ENCODE assay signal across 1 cellular context in the genomic region with DNA sequence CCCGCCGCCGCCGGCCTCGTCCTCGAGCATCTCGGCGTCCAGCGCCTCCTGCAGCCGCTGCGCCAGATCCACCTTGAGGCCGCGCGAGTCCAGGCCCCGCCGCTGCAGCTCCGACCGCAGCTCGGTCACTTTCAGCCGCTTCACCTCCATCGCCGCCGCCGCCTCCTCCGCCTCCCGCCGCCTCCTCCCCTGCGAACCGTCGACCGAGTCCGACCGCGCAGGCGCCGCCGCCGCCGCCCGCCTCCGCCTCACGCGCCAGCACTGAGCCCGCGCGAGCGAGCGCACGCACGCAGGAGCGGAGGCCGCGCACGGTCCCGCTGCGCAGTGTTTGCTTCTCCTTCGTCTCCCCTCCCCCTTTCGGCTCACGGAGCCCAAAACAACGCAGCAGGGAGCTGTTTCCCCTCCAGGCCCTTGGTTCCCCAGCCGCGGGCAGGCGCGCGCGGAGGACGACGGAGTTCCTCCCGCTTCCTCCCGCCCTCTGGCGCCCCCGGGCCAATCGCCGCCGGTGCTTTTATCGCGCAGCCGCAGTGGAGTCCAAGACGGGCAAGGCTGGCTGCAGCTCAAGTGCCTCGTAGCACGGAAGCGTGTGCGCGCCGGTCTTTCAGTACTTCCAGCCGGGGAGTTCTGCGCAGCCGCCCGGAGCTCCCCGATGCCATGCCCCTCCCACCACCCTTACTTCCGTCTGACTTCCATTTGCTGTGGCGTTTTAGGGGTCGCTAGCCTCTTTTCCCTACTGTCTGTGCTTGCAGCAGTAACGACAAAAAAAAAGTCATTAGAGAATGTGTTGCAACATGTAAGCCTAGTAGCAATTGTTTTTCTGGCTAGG.
TF ChIP-seq lines count a peak whose summit lies in the region.

TSS of gene HNRNPUL2 (minus strand) at position 451 of the 826 bp plus-strand sequence. CDS start at position 150, 301 bp downstream.

TF ChIP-seq in HepG2, 621 proteins besides CTCF, POLR2A, EP300 and RAD21 (continued from another document and continues in another):
- TF ChIP-seq, protein P1, sequence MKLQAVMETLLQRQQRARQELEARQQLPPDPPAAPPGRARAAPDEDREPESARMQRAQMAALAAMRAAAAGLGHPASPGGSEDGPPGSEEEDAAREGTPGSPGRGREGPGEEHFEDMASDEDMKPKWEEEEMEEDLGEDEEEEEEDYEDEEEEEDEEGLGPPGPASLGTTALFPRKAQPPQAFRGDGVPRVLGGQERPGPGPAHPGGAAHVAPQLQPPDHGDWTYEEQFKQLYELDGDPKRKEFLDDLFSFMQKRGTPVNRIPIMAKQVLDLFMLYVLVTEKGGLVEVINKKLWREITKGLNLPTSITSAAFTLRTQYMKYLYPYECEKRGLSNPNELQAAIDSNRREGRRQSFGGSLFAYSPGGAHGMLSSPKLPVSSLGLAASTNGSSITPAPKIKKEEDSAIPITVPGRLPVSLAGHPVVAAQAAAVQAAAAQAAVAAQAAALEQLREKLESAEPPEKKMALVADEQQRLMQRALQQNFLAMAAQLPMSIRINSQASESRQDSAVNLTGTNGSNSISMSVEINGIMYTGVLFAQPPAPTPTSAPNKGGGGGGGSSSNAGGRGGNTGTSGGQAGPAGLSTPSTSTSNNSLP (IDR thresholded peaks at IDR 0.05; ENCODE audit: low read depth, low read length), result no peak
- TF ChIP-seq NFE2L2 (IDR thresholded peaks at IDR 0.05; ENCODE audit: low read length) (no peak), SP140L (CRISPR knock-in tag; IDR thresholded peaks at IDR 0.05; ENCODE audit: borderline replicate concordance) (no peak), SALL1 (CRISPR knock-in tag; IDR thresholded peaks at IDR 0.05) (peak; percentile 90; the same call in 1 of the 2 replicates), NFYB (CRISPR knock-in tag; IDR thresholded peaks at IDR 0.05) (no peak; the same call in 1 of the 2 replicates), THAP11 (CRISPR knock-in tag; IDR thresholded peaks at IDR 0.05) (peak; percentile 85), STAG1 (CRISPR knock-in tag; IDR thresholded peaks at IDR 0.05) (no peak), ZNF138 (CRISPR knock-in tag; IDR thresholded peaks at IDR 0.05; ENCODE audit: low read depth) (peak; percentile 71; the same call in 1 of the 2 replicates), MIER3 (CRISPR knock-in tag; IDR thresholded peaks at IDR 0.05; ENCODE audit: borderline replicate concordance) (no peak), SPEN (CRISPR knock-in tag; IDR thresholded peaks at IDR 0.05; ENCODE audit: low read depth) (peak; percentile 95), ZNF577 (CRISPR knock-in tag; IDR thresholded peaks at IDR 0.05; ENCODE audit: borderline replicate concordance, low read depth) (no peak), ATRX (CRISPR knock-in tag; IDR thresholded peaks at IDR 0.05; ENCODE audit: borderline replicate concordance) (no peak), CREBL2 (CRISPR knock-in tag; IDR thresholded peaks at IDR 0.05; ENCODE audit: borderline replicate concordance) (no peak; the same call in 1 of the 2 replicates), CHCHD3 (CRISPR knock-in tag; IDR thresholded peaks at IDR 0.05) (no peak), ETV5 (CRISPR knock-in tag; IDR thresholded peaks at IDR 0.05; ENCODE audit: borderline replicate concordance) (peak; percentile 72; the same call in 1 of the 2 replicates), MAFK (conservative IDR thresholded peaks at IDR 0.05 in 1 of 2, IDR thresholded peaks at IDR 0.05 in 1 of 2; ENCODE audit: low read length in 2 of 2) (no peak), DR1 (CRISPR knock-in tag; IDR thresholded peaks at IDR 0.05) (peak; percentile 83; the same call in 1 of the 2 replicates), NFIB (CRISPR knock-in tag; IDR thresholded peaks at IDR 0.05; ENCODE audit: borderline replicate concordance) (no peak), THYN1 (CRISPR knock-in tag; IDR thresholded peaks at IDR 0.05; ENCODE audit: borderline replicate concordance, low read depth) (no peak), ZBTB4 (CRISPR knock-in tag; IDR thresholded peaks at IDR 0.05; ENCODE audit: borderline replicate concordance) (peak; percentile 57; the same call in 1 of the 2 replicates), IRF2 (CRISPR knock-in tag; IDR thresholded peaks at IDR 0.05) (peak; percentile 90), PHF5A (CRISPR knock-in tag; IDR thresholded peaks at IDR 0.05; ENCODE audit: low read depth, unreplicated experiment) (no peak), HNF1B (CRISPR knock-in tag; IDR thresholded peaks at IDR 0.05) (peak; percentile 85), ZNF280B (CRISPR knock-in tag; IDR thresholded peaks at IDR 0.05; ENCODE audit: borderline replicate concordance) (peak; percentile 74; the same call in 1 of the 2 replicates)
- TF ChIP-seq, protein P2, sequence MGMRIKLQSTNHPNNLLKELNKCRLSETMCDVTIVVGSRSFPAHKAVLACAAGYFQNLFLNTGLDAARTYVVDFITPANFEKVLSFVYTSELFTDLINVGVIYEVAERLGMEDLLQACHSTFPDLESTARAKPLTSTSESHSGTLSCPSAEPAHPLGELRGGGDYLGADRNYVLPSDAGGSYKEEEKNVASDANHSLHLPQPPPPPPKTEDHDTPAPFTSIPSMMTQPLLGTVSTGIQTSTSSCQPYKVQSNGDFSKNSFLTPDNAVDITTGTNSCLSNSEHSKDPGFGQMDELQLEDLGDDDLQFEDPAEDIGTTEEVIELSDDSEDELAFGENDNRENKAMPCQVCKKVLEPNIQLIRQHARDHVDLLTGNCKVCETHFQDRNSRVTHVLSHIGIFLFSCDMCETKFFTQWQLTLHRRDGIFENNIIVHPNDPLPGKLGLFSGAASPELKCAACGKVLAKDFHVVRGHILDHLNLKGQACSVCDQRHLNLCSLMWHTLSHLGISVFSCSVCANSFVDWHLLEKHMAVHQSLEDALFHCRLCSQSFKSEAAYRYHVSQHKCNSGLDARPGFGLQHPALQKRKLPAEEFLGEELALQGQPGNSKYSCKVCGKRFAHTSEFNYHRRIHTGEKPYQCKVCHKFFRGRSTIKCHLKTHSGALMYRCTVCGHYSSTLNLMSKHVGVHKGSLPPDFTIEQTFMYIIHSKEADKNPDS (CRISPR knock-in tag; IDR thresholded peaks at IDR 0.05), result no peak; the same call in 1 of the 2 replicates
- TF ChIP-seq, protein P3, sequence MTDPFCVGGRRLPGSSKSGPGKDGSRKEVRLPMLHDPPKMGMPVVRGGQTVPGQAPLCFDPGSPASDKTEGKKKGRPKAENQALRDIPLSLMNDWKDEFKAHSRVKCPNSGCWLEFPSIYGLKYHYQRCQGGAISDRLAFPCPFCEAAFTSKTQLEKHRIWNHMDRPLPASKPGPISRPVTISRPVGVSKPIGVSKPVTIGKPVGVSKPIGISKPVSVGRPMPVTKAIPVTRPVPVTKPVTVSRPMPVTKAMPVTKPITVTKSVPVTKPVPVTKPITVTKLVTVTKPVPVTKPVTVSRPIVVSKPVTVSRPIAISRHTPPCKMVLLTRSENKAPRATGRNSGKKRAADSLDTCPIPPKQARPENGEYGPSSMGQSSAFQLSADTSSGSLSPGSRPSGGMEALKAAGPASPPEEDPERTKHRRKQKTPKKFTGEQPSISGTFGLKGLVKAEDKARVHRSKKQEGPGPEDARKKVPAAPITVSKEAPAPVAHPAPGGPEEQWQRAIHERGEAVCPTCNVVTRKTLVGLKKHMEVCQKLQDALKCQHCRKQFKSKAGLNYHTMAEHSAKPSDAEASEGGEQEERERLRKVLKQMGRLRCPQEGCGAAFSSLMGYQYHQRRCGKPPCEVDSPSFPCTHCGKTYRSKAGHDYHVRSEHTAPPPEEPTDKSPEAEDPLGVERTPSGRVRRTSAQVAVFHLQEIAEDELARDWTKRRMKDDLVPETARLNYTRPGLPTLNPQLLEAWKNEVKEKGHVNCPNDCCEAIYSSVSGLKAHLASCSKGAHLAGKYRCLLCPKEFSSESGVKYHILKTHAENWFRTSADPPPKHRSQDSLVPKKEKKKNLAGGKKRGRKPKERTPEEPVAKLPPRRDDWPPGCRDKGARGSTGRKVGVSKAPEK (CRISPR knock-in tag; IDR thresholded peaks at IDR 0.05; ENCODE audit: borderline replicate concordance), result no peak
- TF ChIP-seq, protein P4, sequence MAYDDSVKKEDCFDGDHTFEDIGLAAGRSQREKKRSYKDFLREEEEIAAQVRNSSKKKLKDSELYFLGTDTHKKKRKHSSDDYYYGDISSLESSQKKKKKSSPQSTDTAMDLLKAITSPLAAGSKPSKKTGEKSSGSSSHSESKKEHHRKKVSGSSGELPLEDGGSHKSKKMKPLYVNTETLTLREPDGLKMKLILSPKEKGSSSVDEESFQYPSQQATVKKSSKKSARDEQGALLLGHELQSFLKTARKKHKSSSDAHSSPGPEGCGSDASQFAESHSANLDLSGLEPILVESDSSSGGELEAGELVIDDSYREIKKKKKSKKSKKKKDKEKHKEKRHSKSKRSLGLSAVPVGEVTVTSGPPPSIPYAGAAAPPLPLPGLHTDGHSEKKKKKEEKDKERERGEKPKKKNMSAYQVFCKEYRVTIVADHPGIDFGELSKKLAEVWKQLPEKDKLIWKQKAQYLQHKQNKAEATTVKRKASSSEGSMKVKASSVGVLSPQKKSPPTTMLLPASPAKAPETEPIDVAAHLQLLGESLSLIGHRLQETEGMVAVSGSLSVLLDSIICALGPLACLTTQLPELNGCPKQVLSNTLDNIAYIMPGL (CRISPR knock-in tag; IDR thresholded peaks at IDR 0.05; ENCODE audit: borderline replicate concordance in 1 of 2, low read depth in 1 of 2), result peak in 1 of 2 experiments; percentile 62; a peak in 3 of 4 replicates
- TF ChIP-seq, protein P5, sequence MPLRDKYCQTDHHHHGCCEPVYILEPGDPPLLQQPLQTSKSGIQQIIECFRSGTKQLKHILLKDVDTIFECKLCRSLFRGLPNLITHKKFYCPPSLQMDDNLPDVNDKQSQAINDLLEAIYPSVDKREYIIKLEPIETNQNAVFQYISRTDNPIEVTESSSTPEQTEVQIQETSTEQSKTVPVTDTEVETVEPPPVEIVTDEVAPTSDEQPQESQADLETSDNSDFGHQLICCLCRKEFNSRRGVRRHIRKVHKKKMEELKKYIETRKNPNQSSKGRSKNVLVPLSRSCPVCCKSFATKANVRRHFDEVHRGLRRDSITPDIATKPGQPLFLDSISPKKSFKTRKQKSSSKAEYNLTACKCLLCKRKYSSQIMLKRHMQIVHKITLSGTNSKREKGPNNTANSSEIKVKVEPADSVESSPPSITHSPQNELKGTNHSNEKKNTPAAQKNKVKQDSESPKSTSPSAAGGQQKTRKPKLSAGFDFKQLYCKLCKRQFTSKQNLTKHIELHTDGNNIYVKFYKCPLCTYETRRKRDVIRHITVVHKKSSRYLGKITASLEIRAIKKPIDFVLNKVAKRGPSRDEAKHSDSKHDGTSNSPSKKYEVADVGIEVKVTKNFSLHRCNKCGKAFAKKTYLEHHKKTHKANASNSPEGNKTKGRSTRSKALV (CRISPR knock-in tag; IDR thresholded peaks at IDR 0.05), result peak; percentile 41; the same call in 1 of the 2 replicates
- TF ChIP-seq, protein P6, sequence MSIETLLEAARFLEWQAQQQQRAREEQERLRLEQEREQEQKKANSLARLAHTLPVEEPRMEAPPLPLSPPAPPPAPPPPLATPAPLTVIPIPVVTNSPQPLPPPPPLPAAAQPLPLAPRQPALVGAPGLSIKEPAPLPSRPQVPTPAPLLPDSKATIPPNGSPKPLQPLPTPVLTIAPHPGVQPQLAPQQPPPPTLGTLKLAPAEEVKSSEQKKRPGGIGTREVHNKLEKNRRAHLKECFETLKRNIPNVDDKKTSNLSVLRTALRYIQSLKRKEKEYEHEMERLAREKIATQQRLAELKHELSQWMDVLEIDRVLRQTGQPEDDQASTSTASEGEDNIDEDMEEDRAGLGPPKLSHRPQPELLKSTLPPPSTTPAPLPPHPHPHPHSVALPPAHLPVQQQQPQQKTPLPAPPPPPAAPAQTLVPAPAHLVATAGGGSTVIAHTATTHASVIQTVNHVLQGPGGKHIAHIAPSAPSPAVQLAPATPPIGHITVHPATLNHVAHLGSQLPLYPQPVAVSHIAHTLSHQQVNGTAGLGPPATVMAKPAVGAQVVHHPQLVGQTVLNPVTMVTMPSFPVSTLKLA (IDR thresholded peaks at IDR 0.05), result peak; percentile 37
